ENCODE assay signal across 11 cellular contexts in the genomic region with DNA sequence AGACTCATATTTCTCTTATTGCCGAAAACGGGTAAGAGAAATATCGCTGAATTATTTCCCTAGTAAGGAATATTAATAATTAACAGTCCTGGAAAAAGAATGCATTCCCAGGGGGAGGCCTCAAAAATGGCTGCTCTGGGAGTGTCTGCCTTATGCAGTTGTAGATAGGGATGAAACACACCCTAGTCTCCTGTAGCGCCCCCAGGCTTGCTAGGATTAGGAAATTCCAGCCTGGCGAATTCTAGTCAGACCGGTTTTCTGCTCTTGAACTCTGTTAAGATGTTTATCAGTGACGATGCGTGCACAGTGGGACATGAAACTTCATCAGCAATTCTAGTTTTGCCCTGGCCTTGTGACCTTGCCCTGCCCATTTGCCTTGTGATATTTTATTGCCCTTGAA. TPM values are rescaled to one million over a fixed set of nuclear protein-coding genes. Genes with fewer than 3 reads are reported as not detected.
"Had no signal": no experiment of that assay in that cellular context is flagged by ENCODE, and none has a peak within 500 bp of the region (broad histone marks: within the 10 kb centered on the region; RNA-seq: fewer than 3 reads in every experiment).

No MANE protein-coding gene starts in this region.

RNA-seq across cellular contexts. Expression of a gene that starts 18.2 kb away (rescaled TPM):
- total RNA-seq: activated CD4-positive, alpha-beta memory T cell treated with anti-CD3 and anti-CD28 coated beads for 36 hours; activated CD4-positive, alpha-beta T cell treated with anti-CD3 and anti-CD28 coated beads for 36 hours; activated CD4-positive, alpha-beta T cell treated with anti-CD3 and anti-CD28 coated beads, Interleukin-2, amount 10 ng/mL, durations not matched to agents 24 days and 14 days; activated CD8-positive, alpha-beta memory T cell treated with anti-CD3 and anti-CD28 coated beads for 36 hours; activated CD8-positive, alpha-beta memory T cell treated with anti-CD3 and anti-CD28 coated beads, Interleukin-2, amount 10 ng/mL, durations not matched to agents 7 days and 5 days; activated CD8-positive, alpha-beta T cell treated with anti-CD3 and anti-CD28 coated beads, Interleukin-2, amount 10 ng/mL, durations not matched to agents 7 days and 5 days; activated naive CD4-positive, alpha-beta T cell treated with anti-CD3 and anti-CD28 coated beads for 36 hours; activated naive CD8-positive, alpha-beta T cell treated with anti-CD3 and anti-CD28 coated beads for 36 hours; activated T-helper 1 cell treated with anti-CD3 and anti-CD28 coated beads, Interleukin-12 subunit alpha, Interleukin-12 subunit beta, Interleukin-2, Interleukin-4 antibody, amounts not matched to agents 30 ng/mL and 10 ng/mL and 1 ng/mL, durations not matched to agents 14 hours and 24 hours and 36 hours; activated T-helper 2 cell treated with anti-CD3 and anti-CD28 coated beads, Interferon-gamma antibody, Interleukin-2, Interleukin-4, amounts not matched to agents 10 μg/mL and 5 μg/mL and 100 μg/mL, durations not matched to agents 14 hours and 24 hours and 36 hours; T-helper 17 cell had no signal

RNA-seq across cellular contexts. Expression of a gene that starts 54.9 kb away (rescaled TPM):
- total RNA-seq: activated CD8-positive, alpha-beta memory T cell treated with anti-CD3 and anti-CD28 coated beads for 36 hours; activated CD8-positive, alpha-beta T cell treated with anti-CD3 and anti-CD28 coated beads, Interleukin-2, amount 10 ng/mL, durations not matched to agents 7 days and 5 days had no signal
